Comparison of ENCODE assay signal across 1 cellular context in genomic region chr19:18194554-18195238, GRCh38.
TF ChIP-seq lines count a peak whose summit lies in the region.

No MANE protein-coding gene starts in this region.

TF ChIP-seq in H1, 55 proteins besides CTCF, POLR2A, EP300 and RAD21:
- TF ChIP-seq RXRA (IDR thresholded peaks at IDR 0.05; ENCODE audit: insufficient read depth, low read depth, low read length), result no peak
- TF ChIP-seq SIRT6 (IDR thresholded peaks at IDR 0.05; ENCODE audit: low read length), result no peak
- no peak for TF ChIP-seq BCL11A (IDR thresholded peaks at IDR 0.05; ENCODE audit: low read depth in 2 of 2, low read length in 2 of 2)
- TF ChIP-seq EGR1 (IDR thresholded peaks at IDR 0.05; ENCODE audit: borderline replicate concordance, low read depth, low read length), result no peak
- no peak for TF ChIP-seq SP2 (IDR thresholded peaks at IDR 0.05; ENCODE audit: low read length)
- TF ChIP-seq NANOG (IDR thresholded peaks at IDR 0.05; ENCODE audit: insufficient read depth, low read depth, low read length, poor library complexity, severe bottlenecking), result no peak
- no peak for TF ChIP-seq CBX8 (IDR thresholded peaks at IDR 0.05; ENCODE audit: borderline replicate concordance, low read depth, low read length)
- no peak for TF ChIP-seq ZNF274 (IDR thresholded peaks at IDR 0.05; ENCODE audit: borderline replicate concordance, extremely low read depth, low read length)
- no peak for TF ChIP-seq SIN3A (conservative IDR thresholded peaks at IDR 0.05 in 1 of 2, IDR thresholded peaks at IDR 0.05 in 1 of 2; ENCODE audit: low read depth in 1 of 2, low read length in 2 of 2)
